Comparison of ENCODE assay signal across 19 cellular contexts in the genomic region with DNA sequence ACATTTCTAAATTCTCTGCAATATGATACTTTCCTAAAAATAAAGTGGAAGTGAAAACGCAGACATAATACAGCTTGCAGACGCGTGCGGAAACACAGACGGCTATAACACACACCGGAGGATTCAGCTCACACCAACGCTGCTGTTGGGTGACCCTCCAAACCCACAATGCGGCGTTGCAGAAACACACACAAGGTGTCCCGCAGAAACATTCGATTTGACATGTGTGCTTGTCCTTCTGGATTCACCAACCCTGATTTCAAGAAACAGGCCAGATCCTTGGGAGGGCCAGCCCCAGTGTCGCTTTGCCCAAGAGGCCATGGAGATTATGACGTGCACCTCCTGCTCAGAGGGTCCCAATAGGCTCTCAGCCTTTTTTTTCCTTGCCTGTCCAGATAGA.
"Had no signal": no experiment of that assay in that cellular context is flagged by ENCODE, and none has a peak within 500 bp of the region (broad histone marks: within the 10 kb centered on the region; RNA-seq: fewer than 3 reads in every experiment).

No MANE protein-coding gene starts in this region.

- H3K4me1 ChIP-seq: colonic mucosa, left lung, right lobe of liver had no signal

- H3K4me3 ChIP-seq: colonic mucosa, left lung, right lobe of liver, thoracic aorta, tibial nerve, upper lobe of left lung had no signal

- H3K4me3 Mint-ChIP-seq: effector memory CD8-positive, alpha-beta T cell; naive thymus-derived CD8-positive, alpha-beta T cell; stimulated activated naive B cell treated with anti-CD40 and anti-IgM and Interleukin-4, amounts not matched to agents 10 μg/mL and 1 μg/mL and 100 μg/mL, for 72 hours; stimulated activated naive CD8-positive, alpha-beta T cell treated with anti-CD3 and anti-CD28 coated beads, Interleukin-15, Interleukin-2, amounts not matched to agents 100 ng/mL and 50 ng/mL, for 24 hours had no signal

- H3K27me3 ChIP-seq: colonic mucosa, right lobe of liver, tibial nerve, upper lobe of left lung had no signal

- H3K27ac Mint-ChIP-seq: effector memory CD8-positive, alpha-beta T cell; naive thymus-derived CD8-positive, alpha-beta T cell; progenitor cell of endocrine pancreas; stimulated activated naive B cell treated with anti-CD40 and anti-IgM and Interleukin-4, amounts not matched to agents 10 μg/mL and 1 μg/mL and 100 μg/mL, for 72 hours; stimulated activated naive CD8-positive, alpha-beta T cell treated with anti-CD3 and anti-CD28 coated beads, Interleukin-15, Interleukin-2, amounts not matched to agents 100 ng/mL and 50 ng/mL, for 24 hours had no signal

- H3K36me3 ChIP-seq: colonic mucosa, left lung, neutrophil, right lobe of liver, thoracic aorta, tibial nerve, upper lobe of left lung had no signal

- H3K9me3 Mint-ChIP-seq: stimulated activated naive B cell treated with anti-CD40 and anti-IgM and Interleukin-4, amounts not matched to agents 10 μg/mL and 1 μg/mL and 100 μg/mL, for 72 hours; stimulated activated naive CD8-positive, alpha-beta T cell treated with anti-CD3 and anti-CD28 coated beads, Interleukin-15, Interleukin-2, amounts not matched to agents 100 ng/mL and 50 ng/mL, for 24 hours had no signal

- DNase-seq: colonic mucosa; dermis blood vessel endothelial cell; effector memory CD8-positive, alpha-beta T cell; left cardiac atrium; mesenchymal stem cell; midbrain; naive thymus-derived CD8-positive, alpha-beta T cell; right lobe of liver; small intestine; stimulated activated CD4-positive, alpha-beta T cell treated with anti-CD3 and anti-CD28 coated beads, Interleukin-15, amount 100 ng/mL, for 24 hours; stimulated activated CD4-positive, alpha-beta T cell treated with anti-CD3 and anti-CD28 coated beads, Interleukin-2, amount 100 ng/mL, for 48 hours; stimulated activated naive B cell treated with anti-CD40 and anti-IgM and Interleukin-4, amounts not matched to agents 10 μg/mL and 1 μg/mL and 100 μg/mL, for 72 hours; upper lobe of left lung had no signal

- H3K36me3 Mint-ChIP-seq: naive thymus-derived CD8-positive, alpha-beta T cell; stimulated activated naive B cell treated with anti-CD40 and anti-IgM and Interleukin-4, amounts not matched to agents 10 μg/mL and 1 μg/mL and 100 μg/mL, for 72 hours had no signal

- H3K9me3 ChIP-seq: colonic mucosa, left lung, neutrophil, right lobe of liver, thoracic aorta, tibial nerve, upper lobe of left lung had no signal
